ENCODE assay signal across 8 cellular contexts in genomic region chr9:108889649-108890067, GRCh38. TPM values are rescaled to one million over a fixed set of nuclear protein-coding genes. Genes with fewer than 3 reads are reported as not detected.
DNase-seq lines count a peak whose midpoint lies in the region; ATAC-seq, FAIRE-seq and TF ChIP-seq lines count a peak whose summit lies in the region.

No MANE protein-coding gene starts in this region.

- intact Hi-C loops in endothelial cell of umbilical vein (cut with micrococcal nuclease): loop anchor here (2.0 kb wide), 2 partner anchors 65 to 431 kb away; partner anchors contain the start of gene EPB41L4B

- CTCF ChIA-PET in endothelial cell of umbilical vein (lab: Charles Lee): interaction anchor here (1.4 to 1.8 kb wide), 3 partner anchors 9 to 430 kb away, joined by 3 to 11 read pairs (median 6); no protein-coding TSS in a partner anchor

- peaks cover 3% of the 10 kb centered on the region for H3K4me1 ChIP-seq in endothelial cell of umbilical vein (ENCODE audit: control insufficient read depth, extremely low read depth, insufficient read depth, low read length)

- H3K27ac ChIP-seq in endothelial cell of umbilical vein (ENCODE audit: insufficient read depth, low read depth, low read length): no peak overlapping the region

- H3K36me3 ChIP-seq in endothelial cell of umbilical vein (ENCODE audit: control insufficient read depth in 2 of 2, extremely low read depth in 1 of 2, insufficient read depth in 2 of 2, low read length in 2 of 2): peaks cover 12 to 18% of the 10 kb centered on the region in 2 experiments

- H2AFZ ChIP-seq in endothelial cell of umbilical vein (ENCODE audit: low read depth, low read length): no peak overlapping the region

- no peaks in the 10 kb centered on the region for H3K9me3 ChIP-seq in endothelial cell of umbilical vein (replicated peaks; ENCODE audit: control insufficient read depth, insufficient read depth, low read length)

- peak in 1 of 2 donors; percentile 21 for TF ChIP-seq CTCF in endothelial cell of umbilical vein (IDR thresholded peaks at IDR 0.05; ENCODE audit: extremely low read depth in 1 of 2, insufficient read depth in 1 of 2, low read depth in 1 of 2, low read length in 2 of 2)

- POLR2A ChIA-PET in endothelial cell of umbilical vein (lab: Charles Lee): no interaction called here

- FAIRE-seq in endothelial cell of umbilical vein (lab: Jason Lieb, UNC): no peak

- no TSS peak for BruUV-seq in endothelial cell of umbilical vein (replicated peaks; lab: Mats Ljungman, UMichigan)

- no peaks in the 10 kb centered on the region for H3K9me1 ChIP-seq in endothelial cell of umbilical vein (replicated peaks; ENCODE audit: control insufficient read depth, extremely low read depth, insufficient read depth, low read length)

- no peak overlapping the region for H3K9ac ChIP-seq in endothelial cell of umbilical vein (replicated peaks; ENCODE audit: extremely low read depth, insufficient read depth, low read length)

- no peak overlapping the region for H3K4me2 ChIP-seq in endothelial cell of umbilical vein (ENCODE audit: insufficient read depth, low read length)

- no peak for TF ChIP-seq POLR2A in endothelial cell of umbilical vein (IDR thresholded peaks at IDR 0.05; ENCODE audit: low read depth, low read length)

- no peaks in the 10 kb centered on the region for H3K27me3 ChIP-seq in endothelial cell of umbilical vein (ENCODE audit: control insufficient read depth in 2 of 2, insufficient read depth in 2 of 2, low read length in 2 of 2)

- no peak overlapping the region for H3K4me3 ChIP-seq in endothelial cell of umbilical vein (replicated peaks in 1 of 3; ENCODE audit: insufficient read depth in 1 of 3, low read depth in 1 of 3, low read length in 3 of 3)

- no peaks in the 10 kb centered on the region for H4K20me1 ChIP-seq in endothelial cell of umbilical vein (replicated peaks; ENCODE audit: control insufficient read depth, extremely low read depth, insufficient read depth, low read length)

- peak; percentile 9 for DNase-seq in NCI-H748 treated with DMSO at 0.1 percent for 48 hours (lab: John Stamatoyannopoulos, UW)
- DNase-seq in NCI-H748 (lab: John Stamatoyannopoulos, UW; ENCODE audit: unreplicated experiment): no peak
- DNase-seq in NCI-H69 (lab: John Stamatoyannopoulos, UW): peak; percentile 11
- peak; percentile 32 for DNase-seq in endothelial cell of umbilical vein (ENCODE audit: low read depth, low spot score)
- peak; percentile 5 for DNase-seq in putamen (ENCODE audit: low spot score)
- no peak for DNase-seq in HPDE6-E6E7 (ENCODE audit: extremely low spot score)
- DNase-seq in NOMO-1 treated with DMSO at 0.1 percent for 48 hours (lab: John Stamatoyannopoulos, UW; ENCODE audit: unreplicated experiment): no peak

- no peak for ATAC-seq in HG03159 (IDR thresholded peaks at IDR 0.05; ENCODE audit: unreplicated experiment)

- dilution Hi-C loops in endothelial cell of umbilical vein (cut with MboI; ENCODE audit: extremely low pct_ligation_motif_present, low sequenced_read_pairs): no loop called here

- no peaks in the 10 kb centered on the region for H3K79me2 ChIP-seq in endothelial cell of umbilical vein (ENCODE audit: control insufficient read depth, insufficient read depth, low read length)

TF ChIP-seq in endothelial cell of umbilical vein, 7 proteins besides CTCF, POLR2A, EP300 and RAD21:
- no peak for TF ChIP-seq GATA2 (IDR thresholded peaks at IDR 0.05; ENCODE audit: insufficient read depth, insufficient read length, low read depth, low read length)
- TF ChIP-seq MYC (IDR thresholded peaks at IDR 0.05; ENCODE audit: low read depth, low read length): no peak
- TF ChIP-seq FOS (IDR thresholded peaks at IDR 0.05; ENCODE audit: borderline replicate concordance, insufficient read depth, low read length): no peak
- TF ChIP-seq EZH2 (IDR thresholded peaks at IDR 0.05; ENCODE audit: borderline replicate concordance, low read depth, low read length, severe bottlenecking): no peak
- no peak for TF ChIP-seq MAX (IDR thresholded peaks at IDR 0.05; ENCODE audit: insufficient read depth, insufficient read length)
- no peak for TF ChIP-seq POLR2AphosphoS5 (IDR thresholded peaks at IDR 0.05; ENCODE audit: insufficient read depth, low read depth, low read length)
- TF ChIP-seq JUN (IDR thresholded peaks at IDR 0.05; ENCODE audit: borderline replicate concordance, insufficient read depth, insufficient read length, low read depth): no peak

RNA-seq across cellular contexts. Expression of gene ACTL7A, which starts 27.6 kb away (rescaled TPM):
- total RNA-seq in endothelial cell of umbilical vein: not detected in 2 replicates
- polyA plus RNA-seq in endothelial cell of umbilical vein: not detected in 2 replicates
- not detected in 2 replicates for polyA plus RNA-seq in endothelial cell of umbilical vein (2011; cell fraction: cytosol; rRNA removed)
- not detected in 2 replicates for polyA plus RNA-seq in endothelial cell of umbilical vein (2011; cell fraction: nucleus; rRNA removed)
- not detected in 2 replicates for polyA plus RNA-seq in endothelial cell of umbilical vein (2012)
- not detected in 2 replicates for polyA minus RNA-seq in endothelial cell of umbilical vein
- not detected for polyA minus RNA-seq in endothelial cell of umbilical vein (2011; cell fraction: cytosol; rRNA and poly(A)+ RNA removed)
- not detected in 2 replicates for polyA minus RNA-seq in endothelial cell of umbilical vein (2011; cell fraction: nucleus; rRNA and poly(A)+ RNA removed)

RNA-seq across cellular contexts. Expression of gene ACTL7B, which starts 33.9 kb away (rescaled TPM):
- not detected in 2 replicates for total RNA-seq in endothelial cell of umbilical vein
- 0.05 TPM in 1 of 2 replicates, not detected in the other for polyA plus RNA-seq in endothelial cell of umbilical vein
- not detected in 2 replicates for polyA plus RNA-seq in endothelial cell of umbilical vein (2011; cell fraction: cytosol; rRNA removed)
- polyA plus RNA-seq in endothelial cell of umbilical vein (2011; cell fraction: nucleus; rRNA removed): 0.08 and 0.14 TPM in 2 replicates
- polyA plus RNA-seq in endothelial cell of umbilical vein (2012): not detected in 2 replicates
- polyA minus RNA-seq in endothelial cell of umbilical vein: not detected in 2 replicates
- not detected for polyA minus RNA-seq in endothelial cell of umbilical vein (2011; cell fraction: cytosol; rRNA and poly(A)+ RNA removed)
- not detected in 2 replicates for polyA minus RNA-seq in endothelial cell of umbilical vein (2011; cell fraction: nucleus; rRNA and poly(A)+ RNA removed)

RNA-seq across cellular contexts. Expression of gene ELP1, which starts 44.3 kb away (rescaled TPM):
- 21.4 and 21.8 TPM in 2 replicates for total RNA-seq in endothelial cell of umbilical vein
- polyA plus RNA-seq in endothelial cell of umbilical vein: 10.4 and 12.6 TPM in 2 replicates
- polyA plus RNA-seq in endothelial cell of umbilical vein (2011; cell fraction: cytosol; rRNA removed): 15.5 TPM in 2 replicates
- polyA plus RNA-seq in endothelial cell of umbilical vein (2011; cell fraction: nucleus; rRNA removed): 73.7 and 75.3 TPM in 2 replicates
- polyA plus RNA-seq in endothelial cell of umbilical vein (2012): 26.9 and 28.6 TPM in 2 replicates
- polyA minus RNA-seq in endothelial cell of umbilical vein: 29.9 and 31.6 TPM in 2 replicates
- 21.2 TPM for polyA minus RNA-seq in endothelial cell of umbilical vein (2011; cell fraction: cytosol; rRNA and poly(A)+ RNA removed)
- 17.1 and 24.7 TPM in 2 replicates for polyA minus RNA-seq in endothelial cell of umbilical vein (2011; cell fraction: nucleus; rRNA and poly(A)+ RNA removed)

RNA-seq across cellular contexts. Expression of gene ABITRAM, which starts 44.5 kb away (rescaled TPM):
- 10.6 and 10.7 TPM in 2 replicates for total RNA-seq in endothelial cell of umbilical vein
- polyA plus RNA-seq in endothelial cell of umbilical vein: 8.2 and 8.8 TPM in 2 replicates
- 10.3 and 12.3 TPM in 2 replicates for polyA plus RNA-seq in endothelial cell of umbilical vein (2011; cell fraction: cytosol; rRNA removed)
- polyA plus RNA-seq in endothelial cell of umbilical vein (2011; cell fraction: nucleus; rRNA removed): 20.0 and 25.2 TPM in 2 replicates
- 11.6 and 16.9 TPM in 2 replicates for polyA plus RNA-seq in endothelial cell of umbilical vein (2012)
- polyA minus RNA-seq in endothelial cell of umbilical vein: 6.1 TPM in 2 replicates
- polyA minus RNA-seq in endothelial cell of umbilical vein (2011; cell fraction: cytosol; rRNA and poly(A)+ RNA removed): 7.4 TPM
- 5.0 and 8.8 TPM in 2 replicates for polyA minus RNA-seq in endothelial cell of umbilical vein (2011; cell fraction: nucleus; rRNA and poly(A)+ RNA removed)

Comparison
In these comparisons a context has a peak if more than half of its experiments do, and no peak if none do; other contexts are left out.
1. DNase-seq: peak in NCI-H748 treated with DMSO at 0.1 percent for 48 hours (single experiment), NCI-H69 (single experiment), endothelial cell of umbilical vein (single experiment) and putamen (single experiment); none in NCI-H748 (single experiment), HPDE6-E6E7 (single experiment) and NOMO-1 treated with DMSO at 0.1 percent for 48 hours (single experiment).